Comparison of ENCODE assay signal across 8 cellular contexts in genomic region chr11:63536669-63537292, GRCh38. TPM values are rescaled to one million over a fixed set of nuclear protein-coding genes. Genes with fewer than 3 reads are reported as not detected.
DNase-seq lines count a peak whose midpoint lies in the region; ATAC-seq and TF ChIP-seq lines count a peak whose summit lies in the region.

PLAAT4 (plus strand) TSS chr11:63536808; CDS start chr11:63536869, 61 bp downstream.

- H3K9me3 Mint-ChIP-seq in stimulated activated effector memory CD8-positive, alpha-beta T cell treated with anti-CD3 and anti-CD28 coated beads, Interleukin-12 subunit alpha, Interleukin-12 subunit beta, amount 100 ng/mL, for 72 hours = no peaks in the 10 kb centered on the region

- in situ Hi-C loops in ACHN (cut with HindIII; ENCODE audit: low pct_ligation_motif_present, low pct_unique_long_range_greater_than_20kb, low sequenced_read_pairs) = no loop called here

- DNase-seq in ACHN (peak; percentile 55), RPMI7951 (ENCODE audit: low read depth) (peak; percentile 72), cardiac fibroblast (ENCODE audit: low read depth in 2 of 2) (peak; percentile 54 to 85), NCI-H526 treated with DMSO at 0.1 percent for 48 hours (lab: John Stamatoyannopoulos, UW) (no peak), HEK293T (ENCODE audit: extremely low spot score) (no peak)
- peak in 1 of 2 donors; percentile 69 for DNase-seq in stimulated activated effector memory CD8-positive, alpha-beta T cell treated with anti-CD3 and anti-CD28 coated beads, Interleukin-12 subunit alpha, Interleukin-12 subunit beta, amount 100 ng/mL, for 72 hours (ENCODE audit: low spot score in 2 of 2)

- peak within 1 kb of the TSS; percentile 95 for H3K27ac Mint-ChIP-seq in stimulated activated effector memory CD8-positive, alpha-beta T cell treated with anti-CD3 and anti-CD28 coated beads, Interleukin-12 subunit alpha, Interleukin-12 subunit beta, amount 100 ng/mL, for 72 hours

- peak within 1 kb of the TSS; percentile 88 for H3K27ac ChIP-seq in layer of hippocampus (ENCODE audit: low read depth, low read length)

- H3K4me1 Mint-ChIP-seq in stimulated activated effector memory CD8-positive, alpha-beta T cell treated with anti-CD3 and anti-CD28 coated beads, Interleukin-12 subunit alpha, Interleukin-12 subunit beta, amount 100 ng/mL, for 72 hours = peaks cover 85% of the 10 kb centered on the region

- ATAC-seq in stimulated activated effector memory CD8-positive, alpha-beta T cell treated with anti-CD3 and anti-CD28 coated beads, Interleukin-12 subunit alpha, Interleukin-12 subunit beta, amount 100 ng/mL, for 72 hours = peak; percentile 22

- peak; percentile 19 for TF ChIP-seq POLR2A in GM18526 (IDR thresholded peaks at IDR 0.05; ENCODE audit: extremely low read depth, insufficient read length)

- CTCF ChIA-PET in HEK293T (lab: Yijun Ruan, JAX) = interaction anchor here (0.7 kb wide), 1 partner anchor 74 kb away, joined by 4 read pairs; no protein-coding TSS in a partner anchor

- POLR2A ChIA-PET in HEK293T (lab: Yijun Ruan, JAX) = no interaction called here

- peak within 1 kb of the TSS; percentile 80 for H3K4me3 Mint-ChIP-seq in stimulated activated effector memory CD8-positive, alpha-beta T cell treated with anti-CD3 and anti-CD28 coated beads, Interleukin-12 subunit alpha, Interleukin-12 subunit beta, amount 100 ng/mL, for 72 hours

- no peaks in the 10 kb centered on the region for H3K27me3 ChIP-seq in layer of hippocampus (ENCODE audit: control insufficient read depth, insufficient read depth, low read length)

- H3K36me3 Mint-ChIP-seq in stimulated activated effector memory CD8-positive, alpha-beta T cell treated with anti-CD3 and anti-CD28 coated beads, Interleukin-12 subunit alpha, Interleukin-12 subunit beta, amount 100 ng/mL, for 72 hours = no peaks in the 10 kb centered on the region

- H3K4me3 ChIP-seq in cardiac fibroblast (replicated peaks in 1 of 2; ENCODE audit: low read depth in 2 of 2, low read length in 2 of 2) = peak within 1 kb of the TSS; percentile 30 to 37

- TF ChIP-seq CTCF in cardiac fibroblast (IDR thresholded peaks at IDR 0.05; ENCODE audit: low read depth, low read length) = no peak

TF ChIP-seq in HEK293T, 16 proteins besides CTCF, POLR2A, EP300 and RAD21:
- no peak for TF ChIP-seq ARNT (IDR thresholded peaks at IDR 0.05)
- no peak for TF ChIP-seq TARDBP (IDR thresholded peaks at IDR 0.05)
- no peak for TF ChIP-seq BHLHE40 (IDR thresholded peaks at IDR 0.05; ENCODE audit: borderline replicate concordance)
- TF ChIP-seq L3MBTL2 (conservative IDR thresholded peaks at IDR 0.05) = no peak
- no peak for TF ChIP-seq NFRKB (IDR thresholded peaks at IDR 0.05)
- no peak for TF ChIP-seq FOXA1 (IDR thresholded peaks at IDR 0.05)
- no peak for TF ChIP-seq SP1 (IDR thresholded peaks at IDR 0.05)
- TF ChIP-seq CTBP1 (IDR thresholded peaks at IDR 0.05; ENCODE audit: borderline replicate concordance) = no peak
- TF ChIP-seq FOXM1 (IDR thresholded peaks at IDR 0.05; ENCODE audit: borderline replicate concordance) = no peak
- TF ChIP-seq ZNF384 (IDR thresholded peaks at IDR 0.05) = no peak

RNA-seq across cellular contexts. Expression of gene PLAAT4, which starts in this region (rescaled TPM):
- total RNA-seq in RPMI7951 (2014; rRNA removed; shearing (Covaris generic)) = 22.1 and 36.3 TPM in 2 replicates

Comparison
In these comparisons a context has a peak if more than half of its experiments do, and no peak if none do; other contexts are left out.
1. DNase-seq: peak in ACHN (single experiment), RPMI7951 (single experiment) and cardiac fibroblast (2 of 2); none in NCI-H526 treated with DMSO at 0.1 percent for 48 hours (single experiment) and HEK293T (single experiment).